ENCODE assay signal across 14 cellular contexts in genomic region chr15:38242055-38242454, GRCh38. TPM values are rescaled to one million over a fixed set of nuclear protein-coding genes. Genes with fewer than 3 reads are reported as not detected.
DNase-seq lines count a peak whose midpoint lies in the region; ATAC-seq and TF ChIP-seq lines count a peak whose summit lies in the region.
"Had no signal": no experiment of that assay in that cellular context is flagged by ENCODE, and none has a peak within 500 bp of the region (broad histone marks: within the 10 kb centered on the region; RNA-seq: fewer than 3 reads in every experiment).

No MANE protein-coding gene starts in this region.

- no peaks in the 10 kb centered on the region for H3K27me3 ChIP-seq in osteoblast (ENCODE audit: insufficient read depth, low read length)

- no peaks in the 10 kb centered on the region for H4K20me1 ChIP-seq in osteoblast (ENCODE audit: insufficient read depth, low read length)

- no peaks in the 10 kb centered on the region for H3K79me2 ChIP-seq in osteoblast (ENCODE audit: insufficient read depth, low read length)

- no peak overlapping the region for H3K27ac ChIP-seq in osteoblast (ENCODE audit: low read depth, low read length)
- H3K27ac ChIP-seq: neutrophil had no signal

- ATAC-seq in GM18907 (IDR thresholded peaks at IDR 0.05; ENCODE audit: unreplicated experiment) (peak; percentile 90), GM21737 (IDR thresholded peaks at IDR 0.05; ENCODE audit: unreplicated experiment) (peak; percentile 87), HG03354 (IDR thresholded peaks at IDR 0.05; ENCODE audit: poor library complexity, severe bottlenecking, unreplicated experiment) (peak; percentile 95), left ventricle myocardium superior (no peak)

- H3K4me2 ChIP-seq in osteoblast (ENCODE audit: insufficient read depth, low read length), result no peak overlapping the region

- intact Hi-C loops in left ventricle myocardium superior (cut with micrococcal nuclease), result no loop called here

- H3K4me3 ChIP-seq in osteoblast (ENCODE audit: insufficient read depth, low read length), result no peak overlapping the region

- H3K9me3 ChIP-seq in osteoblast (ENCODE audit: low read depth, low read length), result no peaks in the 10 kb centered on the region
- H3K9me3 ChIP-seq: neutrophil had no signal

- no peak for TF ChIP-seq CTCF in osteoblast (IDR thresholded peaks at IDR 0.05; ENCODE audit: extremely low read depth, low read depth, low read length)

- no peaks in the 10 kb centered on the region for H3K4me1 ChIP-seq in osteoblast (ENCODE audit: insufficient read depth, low read length)

- DNase-seq in osteoblast (ENCODE audit: insufficient read length, low spot score, missing footprints) (no peak), left ventricle myocardium superior (no peak), RPMI8226 (no peak), GF-D8 (lab: John Stamatoyannopoulos, UW) (no peak)
- DNase-seq: activated CD8-positive, alpha-beta memory T cell treated with anti-CD3 and anti-CD28 coated beads, Interleukin-2, amount 50 U/mL, for 4 hours; DMS79; H7; immature natural killer cell; NCI-H69 had no signal

- H2AFZ ChIP-seq in osteoblast (ENCODE audit: low read length), result peak overlapping the region; percentile 63

- no peaks in the 10 kb centered on the region for H3K36me3 ChIP-seq in osteoblast (ENCODE audit: insufficient read depth, low read length)
- H3K36me3 ChIP-seq: neutrophil had no signal

RNA-seq across cellular contexts. Expression of gene SPRED1, which starts 10.6 kb away (rescaled TPM):
- total RNA-seq in osteoblast (32.6 and 32.7 TPM in 2 replicates), left ventricle myocardium superior (7.3 TPM)
- total RNA-seq: T-helper 2 cell treated with Interferon-gamma antibody and Interleukin-4, amounts not matched to agents 100 ng/mL and 5 ng/mL, for 36 hours had no signal
